Comparison of ENCODE assay signal across 8 cellular contexts in the genomic region with DNA sequence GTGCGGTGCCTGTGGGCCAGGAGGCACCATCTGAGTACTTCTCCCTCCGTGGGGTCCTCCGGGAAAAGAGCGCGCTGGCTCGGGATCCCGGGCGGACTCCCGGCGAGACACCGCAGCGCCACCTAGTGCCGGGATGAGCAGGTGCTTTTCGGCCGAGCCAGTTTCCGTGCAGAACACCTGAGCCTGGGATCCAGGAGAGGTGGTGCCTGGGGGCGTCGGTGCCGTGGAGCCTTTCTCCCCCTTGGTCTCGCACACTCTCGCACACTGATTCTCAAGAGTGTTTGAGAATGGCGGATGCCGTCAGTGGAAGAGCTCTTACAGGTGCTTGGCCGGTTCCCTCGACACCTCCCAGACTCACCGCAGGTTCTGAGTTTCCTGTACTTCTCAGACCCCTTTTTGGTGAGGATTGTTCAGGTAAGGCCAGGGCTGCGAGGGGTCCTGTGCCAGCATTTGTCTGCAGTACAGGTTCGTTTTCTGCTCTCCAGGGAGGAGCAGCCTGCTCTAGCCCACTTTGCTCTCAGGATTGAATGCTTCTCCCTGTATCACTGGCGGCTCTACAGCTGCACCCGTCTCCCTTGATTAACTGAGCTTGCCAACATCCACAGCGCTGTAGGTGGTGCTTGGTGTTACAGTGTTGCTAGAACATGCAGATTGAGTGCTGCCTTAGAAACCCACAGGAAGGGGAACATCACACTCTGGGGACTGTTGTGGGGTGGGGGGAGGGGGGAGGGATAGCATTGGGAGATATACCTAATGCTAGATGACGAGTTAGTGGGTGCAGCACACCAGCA. TPM values are rescaled to one million over a fixed set of nuclear protein-coding genes. Genes with fewer than 3 reads are reported as not detected.
DNase-seq lines count a peak whose midpoint lies in the region; ATAC-seq and TF ChIP-seq lines count a peak whose summit lies in the region.

No MANE protein-coding gene starts in this region.

- H3K27me3 ChIP-seq in DOHH2 (ENCODE audit: control insufficient read depth, low read length) (no peaks in the 10 kb centered on the region), vagina (no peaks in the 10 kb centered on the region)

- H3K27ac ChIP-seq in DOHH2 (ENCODE audit: low read depth, low read length) (no peak overlapping the region), vagina (no peak overlapping the region)

- peaks cover 4% of the 10 kb centered on the region; the same call in 1 of the 2 replicates for H3F3A ChIP-seq in DOHH2 (ENCODE audit: control insufficient read depth, insufficient read depth)

- TF ChIP-seq CTCF in DOHH2 (IDR thresholded peaks at IDR 0.05; ENCODE audit: low read depth, low read length, poor library complexity, severe bottlenecking) (peak; percentile 96), nephron (IDR thresholded peaks at IDR 0.05; ENCODE audit: unreplicated experiment in 3 of 3) (peak; percentile 68 to 81 (median 71)), vagina (IDR thresholded peaks at IDR 0.05) (peak; percentile 61 to 71 (median 68))

- ATAC-seq in GM18520 (IDR thresholded peaks at IDR 0.05; ENCODE audit: unreplicated experiment) (no peak), GM21390 (IDR thresholded peaks at IDR 0.05; ENCODE audit: unreplicated experiment) (no peak)

- H3K27me3 Mint-ChIP-seq in nephron (ENCODE audit: low read depth): no peaks in the 10 kb centered on the region

- intact Hi-C loops in vagina (cut with DNase I): loop anchor here (10.0 kb wide), 1 partner anchor 430 kb away; no protein-coding TSS in a partner anchor

- H4K20me1 ChIP-seq in DOHH2 (ENCODE audit: control insufficient read depth, insufficient read depth, low read depth, low read length): no peaks in the 10 kb centered on the region

- no peaks in the 10 kb centered on the region for H3K9me3 Mint-ChIP-seq in nephron

- no peak for TF ChIP-seq POLR2A in vagina (IDR thresholded peaks at IDR 0.05)

- no peaks in the 10 kb centered on the region for H3K9me2 ChIP-seq in DOHH2 (replicated peaks; ENCODE audit: control insufficient read depth, low read length)

- H3K4me3 ChIP-seq in DOHH2 (ENCODE audit: low read length) (no peak overlapping the region), vagina (no peak overlapping the region)

- peaks cover 15% of the 10 kb centered on the region for H3K4me1 ChIP-seq in DOHH2 (ENCODE audit: control insufficient read depth, low read length)
- H3K4me1 ChIP-seq in vagina: peaks cover 6% of the 10 kb centered on the region

- no peaks in the 10 kb centered on the region for H3K79me2 ChIP-seq in DOHH2 (ENCODE audit: control insufficient read depth, low read length)

- H3K36me3 ChIP-seq in DOHH2 (ENCODE audit: control insufficient read depth, low read length) (peaks cover 31% of the 10 kb centered on the region), vagina (no peaks in the 10 kb centered on the region)

- peak; percentile 34 for DNase-seq in NCI-H1092 treated with DMSO at 0.1 percent for 48 hours (lab: John Stamatoyannopoulos, UW)
- peak; percentile 73 for DNase-seq in activated CD8-positive, alpha-beta memory T cell treated with anti-CD3 and anti-CD28 coated beads for 24 hours
- peak; percentile 28 for DNase-seq in fibroblast of gingiva (ENCODE audit: low read depth)
- no peak for DNase-seq in vagina (ENCODE audit: extremely low spot score in 2 of 2)

- no peak overlapping the region for H3K4me2 ChIP-seq in DOHH2 (ENCODE audit: low read length)

- H3K36me3 Mint-ChIP-seq in nephron (ENCODE audit: low read depth): peaks cover 43% of the 10 kb centered on the region

- H3K27ac Mint-ChIP-seq in nephron: peak overlapping the region in 1 of 3 experiments; percentile 28

- no peaks in the 10 kb centered on the region for H3K9me3 ChIP-seq in DOHH2 (ENCODE audit: control insufficient read depth, insufficient read depth, low read length)
- H3K9me3 ChIP-seq in vagina: no peaks in the 10 kb centered on the region

- H3K4me3 Mint-ChIP-seq in nephron: no peak overlapping the region

- peaks cover 11% of the 10 kb centered on the region for H3K4me1 Mint-ChIP-seq in nephron

RNA-seq across cellular contexts. Expression of gene TBCD, which starts 23.4 kb away (rescaled TPM):
- total RNA-seq in vagina: 79.3 TPM

RNA-seq across cellular contexts. Expression of gene FN3K, which starts 39.8 kb away (rescaled TPM):
- 5.9 TPM for total RNA-seq in vagina

RNA-seq across cellular contexts. Expression of gene FN3KRP, which starts 58.7 kb away (rescaled TPM):
- total RNA-seq in vagina: 10.6 TPM

Comparison
In these comparisons a context has a peak if more than half of its experiments do, and no peak if none do; other contexts are left out.
1. DNase-seq: peak in NCI-H1092 treated with DMSO at 0.1 percent for 48 hours (single experiment), activated CD8-positive, alpha-beta memory T cell treated with anti-CD3 and anti-CD28 coated beads for 24 hours (single experiment) and fibroblast of gingiva (single experiment); none in vagina (0 of 2).
2. Peak in every context shown above with its lines, with median percentiles within 50 percentile points of each other: CTCF ChIP-seq.